In the genomic region with DNA sequence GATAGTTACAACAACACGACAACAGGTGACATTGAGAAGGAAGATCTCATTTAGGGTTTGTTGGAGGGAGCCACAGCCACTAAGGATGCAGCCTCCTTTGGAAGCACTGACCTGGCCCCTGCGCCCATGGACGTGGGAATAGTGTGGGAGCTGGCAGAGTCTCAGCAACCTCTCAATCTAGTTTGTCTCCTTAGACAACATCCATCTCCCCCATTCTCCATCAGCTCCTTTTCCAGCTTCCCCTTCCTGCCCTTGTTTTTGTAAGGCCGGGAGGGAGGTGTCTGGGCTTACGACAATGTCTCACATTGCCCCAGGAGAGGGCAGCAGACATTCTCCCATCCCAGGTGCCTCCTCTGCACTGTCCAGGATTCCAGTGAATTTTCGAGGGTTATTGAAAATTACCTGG, we compare ENCODE assay signal across 13 cellular contexts.
DNase-seq lines count a peak whose midpoint lies in the region; ATAC-seq, FAIRE-seq and TF ChIP-seq lines count a peak whose summit lies in the region.
"Had no signal": no experiment of that assay in that cellular context is flagged by ENCODE, and none has a peak within 500 bp of the region (broad histone marks: within the 10 kb centered on the region; RNA-seq: fewer than 3 reads in every experiment).

No MANE protein-coding gene starts in this region.

- peak; percentile 32 for FAIRE-seq in bronchial epithelial cell (lab: Jason Lieb, UNC)
- FAIRE-seq: A204.1 had no signal

- no peak overlapping the region for H3K27ac Mint-ChIP-seq in nephron progenitor cell

- H3K36me3 ChIP-seq in bronchial epithelial cell (ENCODE audit: control insufficient read depth, insufficient read depth, low read length): no peaks in the 10 kb centered on the region

- DNase-seq in DMS 273 (lab: John Stamatoyannopoulos, UW; ENCODE audit: unreplicated experiment): peak; percentile 29
- DNase-seq in DMS 273 treated with DMSO at 0.1 percent for 48 hours (lab: John Stamatoyannopoulos, UW): no peak
- peak; percentile 9 to 21 for DNase-seq in Kasumi-1 (lab: John Stamatoyannopoulos, UW)
- DNase-seq in bronchial epithelial cell (ENCODE audit: low read depth): peak; percentile 44
- peak; percentile 32 for DNase-seq in nephron progenitor cell
- no peak for DNase-seq in NCI-H2171 treated with DMSO at 0.1 percent for 48 hours (lab: John Stamatoyannopoulos, UW)
- no peak for DNase-seq in NCI-H1048 (lab: John Stamatoyannopoulos, UW)
- DNase-seq: activated CD4-positive, alpha-beta T cell treated with anti-CD3 and anti-CD28 coated beads for 4 hours; kidney glomerular epithelial cell; NCI-H446 had no signal

- peaks cover 2% of the 10 kb centered on the region for H3K9me3 Mint-ChIP-seq in nephron progenitor cell
- H3K9me3 Mint-ChIP-seq: central memory CD8-positive, alpha-beta T cell had no signal

- no peak for ATAC-seq in HG02588 (IDR thresholded peaks at IDR 0.05; ENCODE audit: unreplicated experiment)

- no peak overlapping the region for H3K4me3 ChIP-seq in bronchial epithelial cell (ENCODE audit: low read depth, low read length)

- no peak overlapping the region for H3K4me3 Mint-ChIP-seq in nephron progenitor cell
- H3K4me3 Mint-ChIP-seq: central memory CD8-positive, alpha-beta T cell had no signal

- TF ChIP-seq CTCF in bronchial epithelial cell (IDR thresholded peaks at IDR 0.05; ENCODE audit: insufficient read depth, low read length, severe bottlenecking): peak; percentile 65
- peak; percentile 36 for TF ChIP-seq CTCF in nephron progenitor cell (IDR thresholded peaks at IDR 0.05)

- no peaks in the 10 kb centered on the region for H3K36me3 Mint-ChIP-seq in nephron progenitor cell (ENCODE audit: low read depth)

- H3K27me3 Mint-ChIP-seq in nephron progenitor cell (ENCODE audit: low read depth, poor library complexity): peaks cover 3% of the 10 kb centered on the region
- H3K27me3 Mint-ChIP-seq: central memory CD8-positive, alpha-beta T cell had no signal

- peaks cover 3% of the 10 kb centered on the region for H3K27me3 ChIP-seq in bronchial epithelial cell (ENCODE audit: control insufficient read depth, insufficient read depth, low read length)

- peaks cover 8% of the 10 kb centered on the region for H3K4me1 Mint-ChIP-seq in nephron progenitor cell
- H3K4me1 Mint-ChIP-seq: central memory CD8-positive, alpha-beta T cell had no signal

Comparison
In these comparisons a context has a peak if more than half of its experiments do, and no peak if none do; other contexts are left out.
1. DNase-seq: peak in DMS 273 (single experiment), Kasumi-1 (2 of 2), bronchial epithelial cell (single experiment) and nephron progenitor cell (single experiment); none in DMS 273 treated with DMSO at 0.1 percent for 48 hours (single experiment), NCI-H2171 treated with DMSO at 0.1 percent for 48 hours (single experiment) and NCI-H1048 (single experiment).